Comparison of ENCODE assay signal across 8 cellular contexts in the genomic region with DNA sequence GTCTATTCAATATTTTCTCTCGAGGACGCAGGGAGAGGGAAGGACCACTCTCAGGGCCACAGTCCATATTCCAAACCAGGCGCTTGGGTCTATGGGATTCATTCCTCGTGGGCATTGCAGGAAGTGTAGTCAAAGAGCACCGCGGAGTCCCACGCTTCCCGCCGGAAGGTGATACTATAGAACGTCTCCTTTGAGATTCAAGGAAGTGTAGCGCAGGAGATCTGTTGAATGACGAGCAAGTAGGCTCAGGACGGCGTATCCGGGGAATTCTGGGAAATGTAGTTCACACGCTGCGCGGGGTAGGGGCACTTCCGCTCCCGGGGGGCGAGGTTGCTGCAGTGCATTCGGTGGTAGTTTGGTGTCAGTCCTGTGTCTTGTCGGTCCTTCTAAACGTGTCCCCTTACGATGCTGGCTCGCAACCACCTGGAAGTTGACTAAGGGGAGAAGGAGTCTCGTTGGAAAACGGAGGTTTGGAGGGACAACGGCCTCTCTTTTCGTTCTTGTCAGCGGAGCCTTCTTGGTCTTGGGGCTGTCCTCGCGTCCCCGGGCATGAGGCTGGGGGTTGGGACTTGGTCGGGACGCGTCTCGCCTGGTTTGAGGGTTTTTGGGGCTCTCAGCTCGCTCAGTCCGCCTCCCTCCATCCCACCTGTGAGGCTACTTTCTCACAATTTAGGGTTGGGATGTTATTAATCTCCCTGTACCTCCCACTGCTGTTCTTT.
DNase-seq lines count a peak whose midpoint lies in the region; ATAC-seq lines count a peak whose summit lies in the region.

A gene (plus strand): TSS at position 336 of the 719 bp plus-strand sequence. CDS start 4,231 bp downstream, outside the sequence.

- H3K36me3 ChIP-seq in effector memory CD4-positive, alpha-beta T cell (ENCODE audit: control insufficient read depth, insufficient read depth, low read length) = no peaks in the 10 kb centered on the region

- peaks cover 2% of the 10 kb centered on the region for H3K9me3 ChIP-seq in effector memory CD4-positive, alpha-beta T cell (ENCODE audit: control insufficient read depth, low read length)

- ATAC-seq in GM19043 (IDR thresholded peaks at IDR 0.05; ENCODE audit: low read depth, unreplicated experiment) = peak; percentile 85
- ATAC-seq in HG03442 (IDR thresholded peaks at IDR 0.05; ENCODE audit: unreplicated experiment) = peak; percentile 91

- H3K4me1 ChIP-seq in effector memory CD4-positive, alpha-beta T cell (ENCODE audit: control insufficient read depth, insufficient read depth, low read length, poor library complexity, severe bottlenecking) = peaks cover 5% of the 10 kb centered on the region

- H3K4me3 ChIP-seq in effector memory CD4-positive, alpha-beta T cell (ENCODE audit: insufficient read depth, low read depth, low read length, poor library complexity, severe bottlenecking) = peak within 1 kb of the TSS; percentile 64

- H3K27ac ChIP-seq in effector memory CD4-positive, alpha-beta T cell (ENCODE audit: insufficient read depth, low read length, poor library complexity, severe bottlenecking) = no peak within 1 kb of the TSS

- H3K27me3 ChIP-seq in effector memory CD4-positive, alpha-beta T cell (replicated peaks; ENCODE audit: control insufficient read depth, insufficient read depth, low read length, poor library complexity, severe bottlenecking) = no peaks in the 10 kb centered on the region

- DNase-seq in AG20443 (ENCODE audit: low spot score) (peak; percentile 94), NCI-H748 treated with DMSO at 0.1 percent for 48 hours (lab: John Stamatoyannopoulos, UW) (peak; percentile 93), medulla oblongata (ENCODE audit: extremely low spot score) (peak; percentile 95)
- peak; percentile 90 for DNase-seq in activated CD8-positive, alpha-beta memory T cell treated with anti-CD3 and anti-CD28 coated beads for 24 hours
- DNase-seq in effector memory CD4-positive, alpha-beta T cell = peak; percentile 62 to 70 (median 69)
- DNase-seq in stimulated activated CD4-positive, alpha-beta T cell treated with anti-CD3 and anti-CD28 coated beads, TNF-alpha, amount 100 ng/mL, for 4 hours (ENCODE audit: low read depth in 3 of 3) = peak in 2 of 3 experiments; percentile 69 to 77
